Comparison of ENCODE assay signal across 18 cellular contexts in the genomic region with DNA sequence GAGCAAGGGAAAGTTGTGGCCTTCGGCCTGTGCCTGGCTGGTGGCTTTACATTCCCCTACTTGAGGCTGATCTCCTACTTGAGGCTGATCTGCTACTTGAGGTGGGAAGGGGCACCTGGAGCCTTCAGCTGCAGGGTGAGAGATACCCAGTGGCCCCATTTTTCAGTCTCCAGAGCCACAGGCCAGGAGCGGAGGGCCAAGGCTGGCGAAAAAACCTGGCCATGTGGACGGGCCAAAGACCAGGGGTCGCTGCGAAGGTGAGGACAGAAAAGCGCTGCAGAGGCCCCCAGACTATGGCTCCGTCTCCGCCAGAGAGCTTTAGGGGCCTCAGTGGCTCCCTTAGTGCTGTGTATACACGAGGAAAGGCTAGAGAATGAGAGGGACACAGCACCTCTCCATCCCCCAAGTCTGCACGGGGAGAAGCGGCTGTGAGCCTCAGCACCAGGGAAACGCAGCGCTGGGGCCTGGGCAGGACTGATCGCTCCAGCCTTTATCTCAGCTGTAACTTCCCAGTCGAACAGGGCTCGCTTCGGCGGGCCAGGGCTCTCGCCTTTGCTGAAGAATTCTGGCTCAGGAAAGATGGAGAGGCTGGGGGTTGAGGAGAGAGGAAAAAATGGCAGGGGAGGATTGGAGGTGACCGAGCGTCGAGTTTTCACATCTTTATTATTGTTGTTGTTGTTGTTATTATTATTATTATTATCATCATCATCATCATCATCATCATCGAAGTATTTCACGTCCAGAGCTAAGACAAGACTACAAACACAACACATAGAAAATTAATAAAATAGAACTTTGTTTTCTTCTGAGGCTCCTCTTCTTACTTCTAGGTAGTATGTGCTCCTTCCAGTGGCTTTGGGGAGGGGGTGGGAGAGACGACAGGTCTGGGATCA. TPM values are rescaled to one million over a fixed set of nuclear protein-coding genes. Genes with fewer than 3 reads are reported as not detected.
DNase-seq lines count a peak whose midpoint lies in the region; ATAC-seq, FAIRE-seq and TF ChIP-seq lines count a peak whose summit lies in the region.
"Had no signal": no experiment of that assay in that cellular context is flagged by ENCODE, and none has a peak within 500 bp of the region (broad histone marks: within the 10 kb centered on the region; RNA-seq: fewer than 3 reads in every experiment).

No MANE protein-coding gene starts in this region.

- H3K27me3 ChIP-seq in prostate gland (replicated peaks; ENCODE audit: insufficient read depth) = peaks cover 46% of the 10 kb centered on the region

- H3K4me1 ChIP-seq in prostate gland (replicated peaks) = no peaks in the 10 kb centered on the region

- no peak overlapping the region for H3K4me3 ChIP-seq in prostate gland
- H3K4me3 ChIP-seq: cardiac muscle cell had no signal

- H3K36me3 Mint-ChIP-seq in activated naive CD8-positive, alpha-beta T cell = no peaks in the 10 kb centered on the region
- H3K36me3 Mint-ChIP-seq in activated naive CD8-positive, alpha-beta T cell treated with anti-CD3 and anti-CD28 coated beads, Interleukin-2, amount 50 U/mL, for 24 hours (ENCODE audit: low read depth) = no peaks in the 10 kb centered on the region
- H3K36me3 Mint-ChIP-seq in brain (no peaks in the 10 kb centered on the region), naive B cell (peaks cover 0 to 7% of the 10 kb centered on the region in 2 donors), type B pancreatic cell (peaks cover 22% of the 10 kb centered on the region)

- in situ Hi-C loops in GM13976 (cut with MboI; ENCODE audit: low sequenced_read_pairs, unreplicated experiment) = no loop called here

- WGBS in prostate gland = 66% methylated on average over 26 of the region's 26 CpGs

- FAIRE-seq in frontal cortex (lab: Jason Lieb, UNC) = no peak

- DNase-seq in activated naive CD8-positive, alpha-beta T cell treated with anti-CD3 and anti-CD28 coated beads, Interleukin-2, amount 50 U/mL, for 24 hours = no peak
- DNase-seq in naive B cell (no peak), type B pancreatic cell (ENCODE audit: extremely low spot score, unreplicated experiment) (no peak), frontal cortex (ENCODE audit: low spot score in 2 of 2) (no peak), prostate gland (ENCODE audit: low spot score) (no peak), GM13976 (ENCODE audit: low spot score) (no peak)
- DNase-seq: activated CD4-positive, alpha-beta T cell treated with anti-CD3 and anti-CD28 coated beads, Interleukin-2, amount 10 ng/mL, durations not matched to agents 7 days and 5 days; activated gamma-delta T cell treated with Interleukin-2 at 50 U/mL for 16 hours; AML-193; DMS53; glutamatergic neuron; NCI-H187 had no signal

- intact Hi-C loops in prostate gland (cut with DNase I) = no loop called here

- no peak overlapping the region for H3K27ac Mint-ChIP-seq in activated naive CD8-positive, alpha-beta T cell
- H3K27ac Mint-ChIP-seq in activated naive CD8-positive, alpha-beta T cell treated with anti-CD3 and anti-CD28 coated beads, Interleukin-2, amount 50 U/mL, for 24 hours = no peak overlapping the region
- peak overlapping the region in 3 of 5 experiments; percentile 12 to 97 (median 84) for H3K27ac Mint-ChIP-seq in brain
- H3K27ac Mint-ChIP-seq in naive B cell = peak overlapping the region in 3 of 6 donors; percentile 42 to 82 (median 58)
- H3K27ac Mint-ChIP-seq in type B pancreatic cell = peak overlapping the region; percentile 97
- H3K27ac Mint-ChIP-seq: activated CD4-positive, alpha-beta T cell treated with anti-CD3 and anti-CD28 coated beads, Interleukin-2, amount 10 ng/mL, durations not matched to agents 7 days and 5 days had no signal

- peak overlapping the region; percentile 40 for H3K4me3 Mint-ChIP-seq in activated naive CD8-positive, alpha-beta T cell
- no peak overlapping the region for H3K4me3 Mint-ChIP-seq in activated naive CD8-positive, alpha-beta T cell treated with anti-CD3 and anti-CD28 coated beads, Interleukin-2, amount 50 U/mL, for 24 hours
- H3K4me3 Mint-ChIP-seq in brain (peak overlapping the region in 3 of 5 experiments; percentile 61 to 93 (median 81)), naive B cell (peak overlapping the region; percentile 15 to 82 (median 61)), type B pancreatic cell (peak overlapping the region; percentile 91)

- no peak for ATAC-seq in activated naive CD8-positive, alpha-beta T cell treated with anti-CD3 and anti-CD28 coated beads, Interleukin-2, amount 50 U/mL, for 24 hours
- ATAC-seq in naive B cell (ENCODE audit: low read depth in 2 of 2) = no peak
- ATAC-seq: left lobe of liver had no signal

- H3K4me1 Mint-ChIP-seq in activated naive CD8-positive, alpha-beta T cell (ENCODE audit: low read depth) = peaks cover 43% of the 10 kb centered on the region
- peaks cover 37% of the 10 kb centered on the region for H3K4me1 Mint-ChIP-seq in activated naive CD8-positive, alpha-beta T cell treated with anti-CD3 and anti-CD28 coated beads, Interleukin-2, amount 50 U/mL, for 24 hours
- H3K4me1 Mint-ChIP-seq in brain (peaks cover 14% of the 10 kb centered on the region), naive B cell (peaks cover 45 to 62% (median 51%) of the 10 kb centered on the region in 3 donors), type B pancreatic cell (ENCODE audit: unreplicated experiment) (peaks cover 54% of the 10 kb centered on the region)

- no peaks in the 10 kb centered on the region for H3K9me3 Mint-ChIP-seq in activated naive CD8-positive, alpha-beta T cell (ENCODE audit: low read depth)
- H3K9me3 Mint-ChIP-seq in activated naive CD8-positive, alpha-beta T cell treated with anti-CD3 and anti-CD28 coated beads, Interleukin-2, amount 50 U/mL, for 24 hours = no peaks in the 10 kb centered on the region
- peaks cover 0 to 3% (median 0%) of the 10 kb centered on the region in 5 experiments for H3K9me3 Mint-ChIP-seq in brain
- peaks cover 0 to 3% (median 0%) of the 10 kb centered on the region in 7 donors for H3K9me3 Mint-ChIP-seq in naive B cell
- no peaks in the 10 kb centered on the region for H3K9me3 Mint-ChIP-seq in type B pancreatic cell
- H3K9me3 Mint-ChIP-seq: activated CD4-positive, alpha-beta T cell treated with anti-CD3 and anti-CD28 coated beads, Interleukin-2, amount 10 ng/mL, durations not matched to agents 7 days and 5 days had no signal

- no peaks in the 10 kb centered on the region for H3K36me3 ChIP-seq in prostate gland
- H3K36me3 ChIP-seq: cardiac muscle cell, neutrophil had no signal

- H3K27me3 Mint-ChIP-seq in activated naive CD8-positive, alpha-beta T cell = peaks cover 58% of the 10 kb centered on the region
- peaks cover 83% of the 10 kb centered on the region for H3K27me3 Mint-ChIP-seq in activated naive CD8-positive, alpha-beta T cell treated with anti-CD3 and anti-CD28 coated beads, Interleukin-2, amount 50 U/mL, for 24 hours
- H3K27me3 Mint-ChIP-seq in brain = no peaks in the 10 kb centered on the region
- peaks cover 78 to 97% (median 94%) of the 10 kb centered on the region in 3 donors for H3K27me3 Mint-ChIP-seq in naive B cell
- peaks cover 94% of the 10 kb centered on the region for H3K27me3 Mint-ChIP-seq in type B pancreatic cell

- no peak for TF ChIP-seq POLR2A in prostate gland (IDR thresholded peaks at IDR 0.05)

- no peaks in the 10 kb centered on the region for H3K9me3 ChIP-seq in prostate gland
- H3K9me3 ChIP-seq: neutrophil, thoracic aorta had no signal

- TF ChIP-seq CTCF in brain (conservative IDR thresholded peaks at IDR 0.05) (no peak), type B pancreatic cell (conservative IDR thresholded peaks at IDR 0.05) (no peak), prostate gland (IDR thresholded peaks at IDR 0.05) (no peak), GM13976 (IDR thresholded peaks at IDR 0.05; ENCODE audit: borderline replicate concordance, control extremely low read depth, extremely low read depth, insufficient read depth, missing control alignments) (no peak)

- H3K27ac ChIP-seq in prostate gland = no peak overlapping the region
- H3K27ac ChIP-seq: cardiac muscle cell, neutrophil, thoracic aorta had no signal

RNA-seq across cellular contexts. Expression of gene HOXB5, which starts 1.8 kb away (rescaled TPM):
- polyA plus RNA-seq in brain (ENCODE audit: insufficient read depth, low read depth, low replicate concordance) = 234 TPM
- not detected for polyA plus RNA-seq in naive B cell (ENCODE audit: low read depth in 6 of 6)
- 10.1 and 20.8 TPM in 2 replicates for total RNA-seq in type B pancreatic cell (ENCODE audit: low replicate concordance)
- total RNA-seq in frontal cortex = not detected
- total RNA-seq in prostate gland = 1 to 10 TPM in 1 of 2 donors, under 1 TPM in 1; 0.36 to 1.1 TPM
- total RNA-seq: activated CD4-positive, alpha-beta T cell treated with anti-CD3 and anti-CD28 coated beads, Interleukin-2, amount 10 ng/mL, durations not matched to agents 7 days and 5 days had no signal

RNA-seq across cellular contexts. Expression of gene HOXB3, which starts 5.3 kb away (rescaled TPM):
- polyA plus RNA-seq in brain (ENCODE audit: insufficient read depth, low read depth, low replicate concordance) (41.6 TPM), naive B cell (ENCODE audit: low read depth in 6 of 6) (under 1 TPM in 1 of 6 donors, not detected in 5; 0.05 TPM)
- total RNA-seq in type B pancreatic cell (ENCODE audit: low replicate concordance) (46.9 and 93.7 TPM in 2 replicates), frontal cortex (not detected), prostate gland (10 to 100 TPM in 1 of 2 donors, 1 to 10 TPM in 1; 7.8 to 11.4 TPM)

RNA-seq across cellular contexts. Expression of gene HOXB6, which starts 9.4 kb away (rescaled TPM):
- polyA plus RNA-seq in brain (ENCODE audit: insufficient read depth, low read depth, low replicate concordance) (31.9 TPM), naive B cell (ENCODE audit: low read depth in 6 of 6) (not detected)
- total RNA-seq in type B pancreatic cell (ENCODE audit: low replicate concordance) (17.6 and 20.3 TPM in 2 replicates), frontal cortex (not detected), prostate gland (under 1 TPM; 0.27 to 0.40 TPM)
- total RNA-seq: activated CD4-positive, alpha-beta T cell treated with anti-CD3 and anti-CD28 coated beads, Interleukin-2, amount 10 ng/mL, durations not matched to agents 7 days and 5 days had no signal
- polyA plus RNA-seq: cardiac muscle cell had no signal

RNA-seq across cellular contexts. Expression of gene HOXB7, which starts 15.5 kb away (rescaled TPM):
- 37.1 TPM for polyA plus RNA-seq in brain (ENCODE audit: insufficient read depth, low read depth, low replicate concordance)
- under 1 TPM in 2 of 6 donors, not detected in 4; 0.24 to 0.58 TPM for polyA plus RNA-seq in naive B cell (ENCODE audit: low read depth in 6 of 6)
- 9.8 and 11.7 TPM in 2 replicates for total RNA-seq in type B pancreatic cell (ENCODE audit: low replicate concordance)
- total RNA-seq in frontal cortex = not detected
- total RNA-seq in prostate gland = 1 to 10 TPM in 1 of 2 donors, under 1 TPM in 1; 0.73 to 3.4 TPM
- total RNA-seq: cardiac muscle cell had no signal
- polyA plus RNA-seq: cardiac muscle cell had no signal

RNA-seq across cellular contexts. Expression of gene HOXB4, which starts 17.2 kb away (rescaled TPM):
- polyA plus RNA-seq in brain (ENCODE audit: insufficient read depth, low read depth, low replicate concordance) (30.3 TPM), naive B cell (ENCODE audit: low read depth in 6 of 6) (under 1 TPM in 2 of 6 donors, not detected in 4; 0.07 to 0.25 TPM)
- total RNA-seq in type B pancreatic cell (ENCODE audit: low replicate concordance) (14.8 and 27.0 TPM in 2 replicates), frontal cortex (not detected), prostate gland (1 to 10 TPM in 1 of 2 donors, under 1 TPM in 1; 0.41 to 1.1 TPM)

Comparison
In these comparisons a context has a peak if more than half of its experiments do, and no peak if none do; other contexts are left out.
1. H3K27ac Mint-ChIP-seq: peak in brain (3 of 5) and type B pancreatic cell (single experiment); none in activated naive CD8-positive, alpha-beta T cell (single experiment) and activated naive CD8-positive, alpha-beta T cell treated with anti-CD3 and anti-CD28 coated beads, Interleukin-2, amount 50 U/mL, for 24 hours (single experiment).
2. RNA of gene HOXB6, which starts 9.4 kb away (total RNA-seq): 17.6 to 20.3 TPM in type B pancreatic cell; 0.27 to 0.40 TPM in prostate gland and not detected in frontal cortex (single experiment); every median in the first group is over 10 times any median in the second.